ENCODE assay signal across 1 cellular context in genomic region chr19:34665275-34665674, GRCh38. TPM values are rescaled to one million over a fixed set of nuclear protein-coding genes. Genes with fewer than 3 reads are reported as not detected.
"Had no signal": no experiment of that assay in that cellular context is flagged by ENCODE, and none has a peak within 500 bp of the region (broad histone marks: within the 10 kb centered on the region; RNA-seq: fewer than 3 reads in every experiment).

No MANE protein-coding gene starts in this region.

RNA-seq across cellular contexts. Expression of gene SCGB2B2, which starts 11.7 kb away (rescaled TPM):
- total RNA-seq: ascending aorta had no signal
